ENCODE assay signal across 8 cellular contexts in the genomic region with DNA sequence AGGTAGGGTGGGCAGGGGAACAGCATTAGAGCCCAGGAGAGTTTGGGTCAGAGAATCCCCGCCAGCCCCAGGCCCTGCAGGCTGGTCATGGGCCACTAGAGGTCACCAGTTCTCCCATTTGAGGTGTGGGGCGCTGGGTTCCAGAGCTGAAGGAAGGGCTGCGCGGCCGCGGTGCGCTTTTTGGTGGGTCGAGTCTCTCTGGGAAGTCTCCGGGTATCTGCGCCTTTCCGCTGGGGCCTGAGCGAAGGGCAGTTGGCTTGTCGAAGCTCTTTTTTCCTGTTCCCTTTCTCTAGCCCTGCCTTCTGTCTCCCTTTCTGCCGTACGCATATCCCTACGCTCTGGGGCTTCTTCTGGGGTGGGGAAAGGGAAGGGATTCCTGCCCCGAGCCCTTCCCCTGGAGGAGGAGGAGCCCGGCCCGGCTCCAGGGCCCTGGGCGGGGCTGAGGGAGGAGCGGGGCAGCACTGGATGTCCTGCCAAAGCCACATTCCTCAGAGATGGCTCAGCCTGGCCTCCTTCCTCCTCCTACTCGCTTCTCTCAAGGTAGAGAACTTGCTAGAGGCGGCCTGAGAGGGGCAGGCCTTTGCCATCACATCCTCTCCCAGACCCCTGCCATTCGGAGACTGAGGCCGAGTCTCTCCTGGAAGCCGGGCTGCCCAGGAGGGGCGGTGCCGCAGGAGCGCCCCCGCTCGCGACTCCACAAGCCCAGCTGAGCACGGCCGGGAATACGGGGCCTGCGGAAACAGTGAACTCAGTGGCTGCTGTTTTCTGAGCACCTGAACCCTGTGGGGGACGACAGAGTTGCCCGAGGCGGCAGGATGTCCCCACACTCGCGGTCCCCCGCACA. TPM values are rescaled to one million over a fixed set of nuclear protein-coding genes. Genes with fewer than 3 reads are reported as not detected.
DNase-seq lines count a peak whose midpoint lies in the region; ATAC-seq and TF ChIP-seq lines count a peak whose summit lies in the region.

No MANE protein-coding gene starts in this region.

- no peaks in the 10 kb centered on the region for H3K27me3 ChIP-seq in lower lobe of right lung (ENCODE audit: low read depth)

- peak overlapping the region; percentile 99 for H3K27ac Mint-ChIP-seq in activated CD4-positive, alpha-beta memory T cell treated with anti-CD3 and anti-CD28 coated beads for 36 hours

- H3K4me1 Mint-ChIP-seq in activated CD4-positive, alpha-beta memory T cell treated with anti-CD3 and anti-CD28 coated beads for 36 hours (ENCODE audit: low read depth): peaks cover 46% of the 10 kb centered on the region

- no peaks in the 10 kb centered on the region for H3K9me3 ChIP-seq in lower lobe of right lung

- H3K4me1 ChIP-seq in lower lobe of right lung: peaks cover 78% of the 10 kb centered on the region

- DNase-seq in NCI-H748 (lab: John Stamatoyannopoulos, UW; ENCODE audit: unreplicated experiment): peak; percentile 88
- DNase-seq in activated CD4-positive, alpha-beta memory T cell treated with anti-CD3 and anti-CD28 coated beads for 36 hours: peak; percentile 93
- DNase-seq in ecto neural progenitor cell (ENCODE audit: low spot score): peak; percentile 95
- DNase-seq in lower lobe of right lung: peak; percentile 95
- DNase-seq in stimulated activated CD4-positive, alpha-beta T cell treated with anti-CD3 and anti-CD28 coated beads, Interleukin-4, amount 100 ng/mL, for 48 hours (ENCODE audit: low read depth in 2 of 2): peak; percentile 84

- H3K36me3 ChIP-seq in lower lobe of right lung: peaks cover 22% of the 10 kb centered on the region

- H3K4me3 Mint-ChIP-seq in activated CD4-positive, alpha-beta memory T cell treated with anti-CD3 and anti-CD28 coated beads for 36 hours: peak overlapping the region; percentile 89

- ATAC-seq in HG03280 (IDR thresholded peaks at IDR 0.05; ENCODE audit: unreplicated experiment) (peak; percentile 29), lower lobe of right lung (peak; percentile 83 to 89), HG02981 (IDR thresholded peaks at IDR 0.05; ENCODE audit: unreplicated experiment) (no peak)

- peak; percentile 83 for TF ChIP-seq CTCF in lower lobe of right lung (IDR thresholded peaks at IDR 0.05)

- no peaks in the 10 kb centered on the region for H3K9me3 Mint-ChIP-seq in activated CD4-positive, alpha-beta memory T cell treated with anti-CD3 and anti-CD28 coated beads for 36 hours

- intact Hi-C loops in activated CD4-positive, alpha-beta memory T cell treated with anti-CD3 and anti-CD28 coated beads for 36 hours (cut with micrococcal nuclease): loop anchor here (1.0 to 10.0 kb wide), 9 partner anchors 60 to 676 kb away; partner anchors contain the start of genes ANP32E, ARNT, CA14 and MINDY1
- intact Hi-C loops in lower lobe of right lung (cut with DNase I): no loop called here

- H3K36me3 Mint-ChIP-seq in activated CD4-positive, alpha-beta memory T cell treated with anti-CD3 and anti-CD28 coated beads for 36 hours: peaks cover 5% of the 10 kb centered on the region

- CTCF ChIA-PET in activated CD4-positive, alpha-beta memory T cell treated with anti-CD3 and anti-CD28 coated beads for 36 hours (lab: Charles Lee): interaction anchor here (0.6 to 14.4 kb wide), 38 partner anchors 11 to 483 kb away, joined by 3 to 276 read pairs (median 5); partner anchors contain the start of genes ADAMTSL4, ENSA, FALEC and GOLPH3L

- peak overlapping the region; percentile 60 for H3K4me3 ChIP-seq in lower lobe of right lung

- peak; percentile 45 for TF ChIP-seq POLR2A in GM10847 (IDR thresholded peaks at IDR 0.05; ENCODE audit: extremely low read depth, insufficient read length)

- no peaks in the 10 kb centered on the region for H3K27me3 Mint-ChIP-seq in activated CD4-positive, alpha-beta memory T cell treated with anti-CD3 and anti-CD28 coated beads for 36 hours

- POLR2A ChIA-PET in activated CD4-positive, alpha-beta memory T cell treated with anti-CD3 and anti-CD28 coated beads for 36 hours (lab: Charles Lee): interaction anchor here (0.7 to 13.8 kb wide), 15 partner anchors 10 to 361 kb away, joined by 3 to 527 read pairs (median 5); partner anchors contain the start of genes ENSA, FALEC, MCL1 and RPRD2

- H3K27ac ChIP-seq in lower lobe of right lung: peak overlapping the region; percentile 99

RNA-seq across cellular contexts. Expression of gene ADAMTSL4, which starts 12.0 kb away (rescaled TPM):
- 1 to 10 TPM; 1.1 TPM for total RNA-seq in activated CD4-positive, alpha-beta memory T cell treated with anti-CD3 and anti-CD28 coated beads for 36 hours
- 164 TPM for total RNA-seq in lower lobe of right lung

RNA-seq across cellular contexts. Expression of gene MCL1, which starts 18.2 kb away (rescaled TPM):
- 100 to 1,000 TPM; 280 to 288 TPM for total RNA-seq in activated CD4-positive, alpha-beta memory T cell treated with anti-CD3 and anti-CD28 coated beads for 36 hours
- 387 TPM for total RNA-seq in lower lobe of right lung

RNA-seq across cellular contexts. Expression of gene FALEC, which starts 45.7 kb away (rescaled TPM):
- not detected for total RNA-seq in activated CD4-positive, alpha-beta memory T cell treated with anti-CD3 and anti-CD28 coated beads for 36 hours
- not detected for total RNA-seq in lower lobe of right lung

RNA-seq across cellular contexts. Expression of gene ECM1, which starts 53.3 kb away (rescaled TPM):
- 1 to 10 TPM; 1.1 to 1.5 TPM for total RNA-seq in activated CD4-positive, alpha-beta memory T cell treated with anti-CD3 and anti-CD28 coated beads for 36 hours
- 16.9 TPM for total RNA-seq in lower lobe of right lung

Comparison
In these comparisons a context has a peak if more than half of its experiments do, and no peak if none do; other contexts are left out.
1. RNA of gene ADAMTSL4, which starts 12.0 kb away (total RNA-seq): 164 TPM in lower lobe of right lung (single experiment); 1.1 TPM in activated CD4-positive, alpha-beta memory T cell treated with anti-CD3 and anti-CD28 coated beads for 36 hours; every median in the first group is over 10 times any median in the second.
2. Peak in every context shown above with its lines, with median percentiles within 50 percentile points of each other: DNase-seq.